8 cellular contexts compared by ENCODE assay signal in the genomic region with DNA sequence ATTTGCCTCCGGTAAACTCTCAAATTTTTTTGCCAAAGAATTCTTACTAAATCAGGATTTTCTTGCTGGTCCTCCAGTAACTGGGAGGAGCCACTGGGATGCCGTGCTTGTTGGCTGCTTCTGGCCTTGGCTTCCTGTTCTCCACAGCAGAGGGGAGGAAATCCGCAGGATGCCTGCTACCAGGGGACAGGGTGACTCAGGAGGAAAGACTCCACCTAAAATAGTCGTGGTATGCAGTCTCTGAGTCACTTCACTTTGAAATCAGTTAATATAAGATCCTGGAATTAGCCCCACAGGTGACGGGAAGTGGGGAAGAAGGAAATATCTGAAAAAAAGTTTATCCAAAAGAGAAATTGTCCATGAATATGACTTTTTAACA. TPM values are rescaled to one million over a fixed set of nuclear protein-coding genes. Genes with fewer than 3 reads are reported as not detected.
DNase-seq lines count a peak whose midpoint lies in the region; ATAC-seq and TF ChIP-seq lines count a peak whose summit lies in the region.

No MANE protein-coding gene starts in this region.

- peaks cover 3% of the 10 kb centered on the region for H3K4me1 Mint-ChIP-seq in T-helper 17 cell
- no peaks in the 10 kb centered on the region for H3K4me1 Mint-ChIP-seq in activated naive CD4-positive, alpha-beta T cell treated with anti-CD3 and anti-CD28 coated beads for 36 hours (ENCODE audit: low read depth)

- no peaks in the 10 kb centered on the region for H3K36me3 ChIP-seq in SJCRH30

- no peak for ATAC-seq in T-helper 17 cell

- peak overlapping the region; percentile 89 for H3K27ac ChIP-seq in SJCRH30

- no peaks in the 10 kb centered on the region for H3K36me3 Mint-ChIP-seq in T-helper 17 cell (ENCODE audit: low read depth)
- no peaks in the 10 kb centered on the region for H3K36me3 Mint-ChIP-seq in activated naive CD4-positive, alpha-beta T cell treated with anti-CD3 and anti-CD28 coated beads for 36 hours (ENCODE audit: low read depth)

- peaks cover 34% of the 10 kb centered on the region for H3K27me3 Mint-ChIP-seq in T-helper 17 cell
- H3K27me3 Mint-ChIP-seq in activated naive CD4-positive, alpha-beta T cell treated with anti-CD3 and anti-CD28 coated beads for 36 hours (ENCODE audit: low read depth) = peaks cover 10% of the 10 kb centered on the region

- no peak overlapping the region for H3K4me3 Mint-ChIP-seq in T-helper 17 cell
- H3K4me3 Mint-ChIP-seq in activated naive CD4-positive, alpha-beta T cell treated with anti-CD3 and anti-CD28 coated beads for 36 hours = no peak overlapping the region

- H3K4me3 ChIP-seq in HFF-Myc (replicated peaks; ENCODE audit: low read depth, low read length) (no peak overlapping the region), SJCRH30 (no peak overlapping the region), foreskin fibroblast (ENCODE audit: low read depth in 1 of 2, low read length in 2 of 2) (no peak overlapping the region)

- CTCF ChIA-PET in activated naive CD4-positive, alpha-beta T cell treated with anti-CD3 and anti-CD28 coated beads for 36 hours (lab: Charles Lee) = no interaction called here

- intact Hi-C loops in posterior vena cava (cut with DNase I) = no loop called here
- intact Hi-C loops in activated naive CD4-positive, alpha-beta T cell treated with anti-CD3 and anti-CD28 coated beads for 36 hours (cut with micrococcal nuclease) = no loop called here

- no peak overlapping the region for H3K27ac Mint-ChIP-seq in T-helper 17 cell
- H3K27ac Mint-ChIP-seq in activated naive CD4-positive, alpha-beta T cell treated with anti-CD3 and anti-CD28 coated beads for 36 hours = no peak overlapping the region

- peaks cover 21% of the 10 kb centered on the region for H3K4me1 ChIP-seq in SJCRH30

- DNase-seq in HFF-Myc (ENCODE audit: extremely low read depth, low read depth) (peak; percentile 98), SJCRH30 (peak; percentile 85 to 90), foreskin fibroblast (peak; percentile 98 to 99), posterior vena cava (ENCODE audit: low spot score) (peak; percentile 96), T-helper 17 cell (no peak), SK-N-DZ (ENCODE audit: low spot score) (no peak)
- DNase-seq in activated CD4-positive, alpha-beta T cell treated with anti-CD3 and anti-CD28 coated beads, Interleukin-2, amount 50 U/mL, for 1 hour = no peak
- DNase-seq in activated naive CD4-positive, alpha-beta T cell treated with anti-CD3 and anti-CD28 coated beads for 36 hours = no peak

- no peaks in the 10 kb centered on the region for H3K27me3 ChIP-seq in SJCRH30

- H3K9me3 Mint-ChIP-seq in activated naive CD4-positive, alpha-beta T cell treated with anti-CD3 and anti-CD28 coated beads for 36 hours = no peaks in the 10 kb centered on the region

- no peak for TF ChIP-seq CTCF in HFF-Myc (IDR thresholded peaks at IDR 0.05; ENCODE audit: low read depth, low read length, missing control alignments)
- no peak for TF ChIP-seq CTCF in foreskin fibroblast (IDR thresholded peaks at IDR 0.05; ENCODE audit: low read depth, low read length)

- H3K9me3 ChIP-seq in SJCRH30 (replicated peaks) (no peaks in the 10 kb centered on the region), T-helper 17 cell (ENCODE audit: control insufficient read depth, low read length, poor library complexity, severe bottlenecking) (no peaks in the 10 kb centered on the region)

RNA-seq across cellular contexts. Expression of gene TM4SF18, which starts 6.5 kb away (rescaled TPM):
- not detected in 2 replicates for total RNA-seq in SJCRH30 (2014; rRNA removed; shearing (Covaris generic))
- total RNA-seq in posterior vena cava = 1 to 10 TPM; 5.6 to 6.6 TPM
- not detected for total RNA-seq in T-helper 17 cell
- total RNA-seq in activated naive CD4-positive, alpha-beta T cell treated with anti-CD3 and anti-CD28 coated beads for 36 hours = not detected
- polyA plus RNA-seq in SK-N-DZ (2014; cell fraction: cytosol; rRNA removed) = not detected in 2 replicates
- polyA plus RNA-seq in SK-N-DZ (2014; cell fraction: nucleus; rRNA removed) = not detected in 2 replicates

RNA-seq across cellular contexts. Expression of gene TM4SF1, which starts 37.5 kb away (rescaled TPM):
- total RNA-seq in SJCRH30 (2014; rRNA removed; shearing (Covaris generic)) = 5.4 and 5.7 TPM in 2 replicates
- total RNA-seq in posterior vena cava = 100 to 1,000 TPM; 106 to 219 TPM
- under 1 TPM in 1 of 2 donors, not detected in 1; 0.83 TPM for total RNA-seq in T-helper 17 cell
- not detected for total RNA-seq in activated naive CD4-positive, alpha-beta T cell treated with anti-CD3 and anti-CD28 coated beads for 36 hours
- polyA plus RNA-seq in SK-N-DZ (2014; cell fraction: cytosol; rRNA removed) = not detected in 2 replicates
- not detected in 2 replicates for polyA plus RNA-seq in SK-N-DZ (2014; cell fraction: nucleus; rRNA removed)

Comparison
In these comparisons a context has a peak if more than half of its experiments do, and no peak if none do; other contexts are left out.
1. DNase-seq: peak in HFF-Myc (single experiment), SJCRH30 (2 of 2), foreskin fibroblast (2 of 2) and posterior vena cava (single experiment); none in activated CD4-positive, alpha-beta T cell treated with anti-CD3 and anti-CD28 coated beads, Interleukin-2, amount 50 U/mL, for 1 hour (single experiment), T-helper 17 cell (0 of 3), activated naive CD4-positive, alpha-beta T cell treated with anti-CD3 and anti-CD28 coated beads for 36 hours (single experiment) and SK-N-DZ (single experiment).
2. RNA of gene TM4SF1, which starts 37.5 kb away (total RNA-seq): 106 to 219 TPM in posterior vena cava; 5.4 to 5.7 TPM in SJCRH30, 0.83 TPM in T-helper 17 cell and not detected in activated naive CD4-positive, alpha-beta T cell treated with anti-CD3 and anti-CD28 coated beads for 36 hours; every median in the first group is over 10 times any median in the second.